ENCODE assay signal across 7 cellular contexts in the genomic region with DNA sequence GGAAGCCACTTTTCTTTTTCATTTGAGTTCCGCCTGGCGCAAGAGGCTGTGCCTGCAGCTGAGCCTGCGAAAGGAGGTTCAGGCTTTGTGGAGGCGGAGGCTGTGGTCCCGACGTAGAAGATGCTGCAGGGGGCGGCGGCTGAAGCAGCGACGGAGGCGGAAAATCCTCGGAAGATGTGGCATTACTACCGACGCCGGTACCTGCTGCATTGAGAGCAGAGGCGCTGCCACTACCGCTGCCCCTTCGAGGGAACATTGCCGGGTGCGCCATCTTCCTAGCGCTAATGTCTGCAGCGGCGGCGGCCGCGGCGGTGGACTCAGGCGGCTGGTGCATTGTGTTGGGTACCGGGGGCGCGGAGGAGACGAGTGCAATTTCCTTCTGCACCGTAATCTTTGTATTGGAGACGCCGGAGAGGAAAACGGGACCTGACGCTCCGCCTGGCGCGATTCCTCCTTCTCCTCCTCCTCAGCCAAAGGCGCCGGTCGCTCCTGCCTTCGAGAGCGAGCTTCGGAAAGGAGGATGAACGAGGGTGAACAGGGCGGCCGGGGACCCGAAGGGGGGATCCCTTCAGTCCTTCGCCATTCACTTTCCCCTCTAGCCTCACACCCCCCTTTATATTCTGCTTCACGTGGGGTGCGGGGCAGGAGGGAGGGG. TPM values are rescaled to one million over a fixed set of nuclear protein-coding genes. Genes with fewer than 3 reads are reported as not detected.
DNase-seq lines count a peak whose midpoint lies in the region; ATAC-seq and TF ChIP-seq lines count a peak whose summit lies in the region.

A gene (minus strand): TSS at position 590 of the 655 bp plus-strand sequence. CDS start 256 bp downstream, at position 334.

- peak within 1 kb of the TSS; percentile 83 for H3K4me3 ChIP-seq in mesodermal cell (ENCODE audit: extremely low read depth, insufficient read depth, low read length, poor library complexity, severe bottlenecking)

- peak within 1 kb of the TSS; percentile 93 for H3K4me3 Mint-ChIP-seq in endothelial cell (ENCODE audit: unreplicated experiment)

- H3K27ac ChIP-seq in mesodermal cell (ENCODE audit: low read depth, low read length, severe bottlenecking) = peak within 1 kb of the TSS; percentile 97

- peak within 1 kb of the TSS; percentile 86 for H3K27ac Mint-ChIP-seq in endothelial cell (ENCODE audit: unreplicated experiment)

- H3K4me1 Mint-ChIP-seq in endothelial cell (ENCODE audit: unreplicated experiment) = peaks cover 40% of the 10 kb centered on the region

- peaks cover 10% of the 10 kb centered on the region for H3K27me3 Mint-ChIP-seq in endothelial cell (ENCODE audit: unreplicated experiment)

- peaks cover 24% of the 10 kb centered on the region for H3K4me1 ChIP-seq in mesodermal cell (ENCODE audit: control insufficient read depth, insufficient read depth, low read length, poor library complexity, severe bottlenecking)

- H3K36me3 Mint-ChIP-seq in endothelial cell (ENCODE audit: low read depth, unreplicated experiment) = peaks cover 19% of the 10 kb centered on the region

- no peaks in the 10 kb centered on the region for H3K9me3 Mint-ChIP-seq in endothelial cell (ENCODE audit: unreplicated experiment)

- H3K36me3 ChIP-seq in mesodermal cell (ENCODE audit: control insufficient read depth, insufficient read depth, low read length) = peaks cover 17% of the 10 kb centered on the region

- H3K9me3 ChIP-seq in mesodermal cell (ENCODE audit: control insufficient read depth, low read length) = no peaks in the 10 kb centered on the region

- DNase-seq in NCI-H345 treated with DMSO at 0.1 percent for 48 hours (lab: John Stamatoyannopoulos, UW; ENCODE audit: unreplicated experiment) (peak; percentile 41), activated T-cell treated with anti-CD3 and anti-CD28 coated beads for 24 hours (ENCODE audit: low read depth) (peak; percentile 41), endothelial cell (ENCODE audit: low spot score) (peak; percentile 50), T1000 (lab: John Stamatoyannopoulos, UW) (no peak)
- peak; percentile 55 for DNase-seq in stimulated activated CD8-positive, alpha-beta memory T cell treated with anti-CD3 and anti-CD28 coated beads, Interleukin-12 subunit alpha, Interleukin-12 subunit beta, amount 100 ng/mL, for 4 hours (ENCODE audit: low read depth)

- peak; percentile 0 for ATAC-seq in GM19372 (IDR thresholded peaks at IDR 0.05; ENCODE audit: low read depth, unreplicated experiment)

- WGBS in mesodermal cell (ENCODE audit: insufficient coverage in 2 of 2), 2 experiments = 2 to 3% methylated on average over 31 to 37 of the region's 53 CpGs

- TF ChIP-seq CTCF in endothelial cell (IDR thresholded peaks at IDR 0.05; ENCODE audit: unreplicated experiment) = no peak

RNA-seq across cellular contexts. Expression of the gene that starts here (rescaled TPM):
- 73.0 TPM for total RNA-seq in endothelial cell (ENCODE audit: unreplicated experiment)
- 180 TPM for polyA plus RNA-seq in mesodermal cell (2013, experiment 1 of 2)
- polyA plus RNA-seq in mesodermal cell (2013, experiment 2 of 2) = 178 TPM
